11 cellular contexts compared by ENCODE assay signal in genomic region chr2:217937446-217937845, GRCh38.
DNase-seq lines count a peak whose midpoint lies in the region; ATAC-seq and TF ChIP-seq lines count a peak whose summit lies in the region.
"Had no signal": no experiment of that assay in that cellular context is flagged by ENCODE, and none has a peak within 500 bp of the region (broad histone marks: within the 10 kb centered on the region; RNA-seq: fewer than 3 reads in every experiment).

No MANE protein-coding gene starts in this region.

- H3K27me3 ChIP-seq in iPS-20b (ENCODE audit: insufficient read depth, low read length) (no peaks in the 10 kb centered on the region), sigmoid colon (no peaks in the 10 kb centered on the region)

- 62 to 67% methylated on average over 8 of the region's 8 CpGs for WGBS in sigmoid colon, 2 donors

- no peak for TF ChIP-seq POLR2A in sigmoid colon (IDR thresholded peaks at IDR 0.05)

- intact Hi-C loops in sigmoid colon (cut with DNase I) = no loop called here

- no peak for TF ChIP-seq CTCF in sigmoid colon (IDR thresholded peaks at IDR 0.05)
- TF ChIP-seq CTCF in omental fat pad (IDR thresholded peaks at IDR 0.05) = no peak

- DNase-seq in Daoy (ENCODE audit: low read depth) = peak; percentile 42
- peak; percentile 44 for DNase-seq in astrocyte of the hippocampus (ENCODE audit: low read depth, low spot score)
- no peak for DNase-seq in sigmoid colon
- DNase-seq in activated CD4-positive, CD25-positive, alpha-beta regulatory T cell (lab: John Stamatoyannopoulos, UW) = no peak
- DNase-seq in NCI-H1436 (lab: John Stamatoyannopoulos, UW) = no peak
- DNase-seq in stimulated activated CD4-positive, alpha-beta T cell treated with anti-CD3 and anti-CD28 coated beads, Interleukin-2, amount 100 ng/mL, for 48 hours = no peak
- no peak for DNase-seq in omental fat pad (ENCODE audit: low spot score)
- DNase-seq: GDM1, NCI-H1417 treated with DMSO at 0.1 percent for 48 hours, T-helper 17 cell had no signal

- H3K36me3 ChIP-seq in iPS-20b (ENCODE audit: insufficient read depth, low read depth, low read length) (no peaks in the 10 kb centered on the region), sigmoid colon (peaks cover 0 to 8% (median 3%) of the 10 kb centered on the region in 4 donors)

- H3K4me3 ChIP-seq in iPS-20b (ENCODE audit: low read length) = no peak overlapping the region
- H3K4me3 ChIP-seq in sigmoid colon = peak overlapping the region; percentile 56 to 85 (median 80)

- H3K9ac ChIP-seq in iPS-20b (ENCODE audit: low read depth, low read length) = 0 out of 2 replicates have a peak overlapping the region, but pooled peaks have one; percentile 4

- H3K9me3 ChIP-seq in iPS-20b (ENCODE audit: insufficient read depth, low read depth, low read length) = no peaks in the 10 kb centered on the region
- H3K9me3 ChIP-seq in sigmoid colon = no peaks in the 10 kb centered on the region

- no peak overlapping the region for H3K27ac ChIP-seq in iPS-20b (ENCODE audit: low read length)
- peak overlapping the region; percentile 94 to 98 (median 98) for H3K27ac ChIP-seq in sigmoid colon

- no peak for ATAC-seq in omental fat pad (ENCODE audit: low FRiP score)
- ATAC-seq: T-helper 17 cell had no signal

- H3K4me1 ChIP-seq in iPS-20b (ENCODE audit: insufficient read depth, low read length) (peaks cover 31% of the 10 kb centered on the region), sigmoid colon (peaks cover 0 to 100% (median 76%) of the 10 kb centered on the region in 4 donors)

- TF ChIP-seq EP300 in sigmoid colon (IDR thresholded peaks at IDR 0.05) = no peak

Comparison
In these comparisons a context has a peak if more than half of its experiments do, and no peak if none do; other contexts are left out.
1. DNase-seq: peak in Daoy (single experiment) and astrocyte of the hippocampus (single experiment); none in sigmoid colon (single experiment), activated CD4-positive, CD25-positive, alpha-beta regulatory T cell (0 of 4), NCI-H1436 (single experiment), stimulated activated CD4-positive, alpha-beta T cell treated with anti-CD3 and anti-CD28 coated beads, Interleukin-2, amount 100 ng/mL, for 48 hours (0 of 2) and omental fat pad (single experiment).